1 cellular context compared by ENCODE assay signal in the genomic region with DNA sequence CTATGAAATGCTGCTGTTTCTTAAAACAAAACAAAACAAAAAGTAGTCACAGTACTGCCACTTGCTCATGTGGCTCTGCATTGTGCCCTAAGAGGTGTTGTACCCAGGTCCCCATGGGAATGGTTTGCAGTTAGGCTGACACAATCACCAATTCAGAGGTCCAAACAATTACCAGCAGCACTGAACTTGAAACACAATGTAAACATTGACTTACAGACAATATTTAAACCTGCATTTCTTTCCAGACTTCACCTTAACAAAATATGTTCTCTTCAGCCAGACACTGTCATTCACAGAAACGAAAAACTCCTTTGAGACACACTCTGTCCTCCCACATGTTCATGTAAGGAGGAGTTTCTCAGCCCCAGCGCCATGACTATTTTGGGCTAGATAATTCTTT.
A peak's percentile ranks its signal among the peaks of the same experiment; 100 is the strongest.
TF ChIP-seq lines count a peak whose summit lies in the region.

No MANE protein-coding gene starts in this region.

TF ChIP-seq in GM12878, 131 proteins besides CTCF, POLR2A, EP300 and RAD21:
- TF ChIP-seq ATF7 (IDR thresholded peaks at IDR 0.05; ENCODE audit: low read depth), result no peak
- TF ChIP-seq, protein P1, sequence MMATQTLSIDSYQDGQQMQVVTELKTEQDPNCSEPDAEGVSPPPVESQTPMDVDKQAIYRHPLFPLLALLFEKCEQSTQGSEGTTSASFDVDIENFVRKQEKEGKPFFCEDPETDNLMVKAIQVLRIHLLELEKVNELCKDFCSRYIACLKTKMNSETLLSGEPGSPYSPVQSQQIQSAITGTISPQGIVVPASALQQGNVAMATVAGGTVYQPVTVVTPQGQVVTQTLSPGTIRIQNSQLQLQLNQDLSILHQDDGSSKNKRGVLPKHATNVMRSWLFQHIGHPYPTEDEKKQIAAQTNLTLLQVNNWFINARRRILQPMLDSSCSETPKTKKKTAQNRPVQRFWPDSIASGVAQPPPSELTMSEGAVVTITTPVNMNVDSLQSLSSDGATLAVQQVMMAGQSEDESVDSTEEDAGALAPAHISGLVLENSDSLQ (IDR thresholded peaks at IDR 0.05), result no peak
- TF ChIP-seq SUPT20H (IDR thresholded peaks at IDR 0.05; ENCODE audit: borderline replicate concordance, control insufficient read depth, low read depth, low read length), result no peak
- TF ChIP-seq, protein P2, sequence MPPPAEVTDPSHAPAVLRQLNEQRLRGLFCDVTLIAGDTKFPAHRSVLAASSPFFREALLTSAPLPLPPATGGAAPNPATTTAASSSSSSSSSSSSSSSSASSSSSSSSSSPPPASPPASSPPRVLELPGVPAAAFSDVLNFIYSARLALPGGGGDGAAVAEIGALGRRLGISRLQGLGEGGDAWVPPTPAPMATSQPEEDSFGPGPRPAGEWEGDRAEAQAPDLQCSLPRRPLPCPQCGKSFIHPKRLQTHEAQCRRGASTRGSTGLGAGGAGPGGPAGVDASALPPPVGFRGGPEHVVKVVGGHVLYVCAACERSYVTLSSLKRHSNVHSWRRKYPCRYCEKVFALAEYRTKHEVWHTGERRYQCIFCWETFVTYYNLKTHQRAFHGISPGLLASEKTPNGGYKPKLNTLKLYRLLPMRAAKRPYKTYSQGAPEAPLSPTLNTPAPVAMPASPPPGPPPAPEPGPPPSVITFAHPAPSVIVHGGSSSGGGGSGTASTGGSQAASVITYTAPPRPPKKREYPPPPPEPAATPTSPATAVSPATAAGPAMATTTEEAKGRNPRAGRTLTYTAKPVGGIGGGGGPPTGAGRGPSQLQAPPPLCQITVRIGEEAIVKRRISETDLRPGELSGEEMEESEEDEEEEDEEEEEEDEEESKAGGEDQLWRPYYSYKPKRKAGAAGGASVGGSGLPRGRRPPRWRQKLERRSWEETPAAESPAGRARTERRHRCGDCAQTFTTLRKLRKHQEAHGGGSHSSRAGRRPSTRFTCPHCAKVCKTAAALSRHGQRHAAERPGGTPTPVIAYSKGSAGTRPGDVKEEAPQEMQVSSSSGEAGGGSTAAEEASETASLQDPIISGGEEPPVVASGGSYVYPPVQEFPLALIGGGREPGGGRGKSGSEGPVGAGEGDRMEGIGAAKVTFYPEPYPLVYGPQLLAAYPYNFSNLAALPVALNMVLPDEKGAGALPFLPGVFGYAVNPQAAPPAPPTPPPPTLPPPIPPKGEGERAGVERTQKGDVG (CRISPR knock-in tag; IDR thresholded peaks at IDR 0.05), result no peak
- TF ChIP-seq MEF2B (IDR thresholded peaks at IDR 0.05; ENCODE audit: partially characterized antibody, poor library complexity, severe bottlenecking), result peak; percentile 24
